ENCODE assay signal across 1 cellular context in the genomic region with DNA sequence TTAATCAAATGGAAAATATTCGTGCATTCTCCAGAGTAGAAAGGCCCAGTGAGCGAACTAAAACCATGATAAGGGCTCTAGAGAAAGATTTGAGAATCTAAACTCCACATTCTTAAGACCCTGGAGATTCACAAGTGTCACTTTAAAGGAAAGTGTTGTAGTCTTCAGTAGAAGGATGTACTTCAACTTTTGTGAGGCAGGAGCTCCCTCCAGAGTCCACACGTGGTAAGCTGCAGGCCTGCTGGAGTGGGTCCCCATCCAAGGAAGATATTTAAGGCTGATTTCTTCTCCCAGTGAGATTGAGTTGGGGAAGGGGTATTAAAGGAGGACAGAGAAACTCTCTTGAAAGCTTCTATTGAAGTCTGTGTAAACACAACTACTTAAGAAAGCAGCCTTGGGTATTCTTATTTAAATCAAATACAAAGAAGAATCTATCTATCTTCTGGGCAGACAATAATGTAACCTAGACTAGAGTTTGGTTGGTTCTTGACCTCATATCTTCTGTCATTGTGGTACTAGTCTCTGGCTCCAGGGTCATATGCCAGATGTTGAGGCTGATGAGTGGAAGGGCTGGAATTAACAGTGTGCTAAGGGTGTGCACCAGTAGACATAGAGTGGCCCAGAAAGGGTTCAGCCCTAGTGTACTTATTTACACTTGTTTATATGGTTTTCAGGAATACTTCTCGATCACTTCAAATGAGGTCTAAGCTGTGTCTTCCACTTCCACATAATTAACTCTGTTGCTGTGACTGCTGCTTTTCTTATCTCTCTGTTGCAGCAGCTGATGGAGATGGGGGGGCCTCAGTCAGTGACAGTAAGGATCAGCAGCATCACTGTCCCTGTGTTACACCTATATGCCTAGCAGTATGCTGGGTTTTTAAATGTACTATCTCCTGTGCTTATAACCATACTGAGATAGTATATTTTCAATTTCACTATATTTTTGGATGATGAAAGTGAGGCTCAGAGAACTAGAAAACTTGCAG.
A peak's percentile ranks its signal among the peaks of the same experiment; 100 is the strongest.
TF ChIP-seq lines count a peak whose summit lies in the region.

No MANE protein-coding gene starts in this region.

TF ChIP-seq in K562, 482 proteins besides CTCF, POLR2A, EP300 and RAD21 (continued from another document and continues in another):
- TF ChIP-seq ZNF274 (IDR thresholded peaks at IDR 0.05; ENCODE audit: borderline replicate concordance, low read depth, low read length) (no peak), CBX2 (IDR thresholded peaks at IDR 0.05; ENCODE audit: insufficient read depth, low read length, poor library complexity, severe bottlenecking) (no peak), MTA2 (IDR thresholded peaks at IDR 0.05; ENCODE audit: low read depth) (peak; percentile 67), RFX5 (IDR thresholded peaks at IDR 0.05; ENCODE audit: low read depth, low read length) (no peak), SMAD1 (IDR thresholded peaks at IDR 0.05; ENCODE audit: low read depth, low read length, partially characterized antibody) (no peak), KAT7 (CRISPR knock-in tag; IDR thresholded peaks at IDR 0.05; ENCODE audit: borderline replicate concordance) (no peak), FOSL1 (tag; conservative IDR thresholded peaks at IDR 0.05) (no peak), ARID2 (IDR thresholded peaks at IDR 0.05) (peak; percentile 77), ZNF134 (CRISPR knock-in tag; conservative IDR thresholded peaks at IDR 0.05) (no peak), PKNOX1 (IDR thresholded peaks at IDR 0.05) (no peak), GATAD2B (IDR thresholded peaks at IDR 0.05; ENCODE audit: borderline replicate concordance) (no peak), RBM15 (IDR thresholded peaks at IDR 0.05; ENCODE audit: insufficient read depth, low read length) (no peak), ZFX (CRISPR knock-in tag; IDR thresholded peaks at IDR 0.05) (no peak), RBM14 (IDR thresholded peaks at IDR 0.05; ENCODE audit: borderline replicate concordance, insufficient read depth, low read depth, low read length) (no peak), UBTF (IDR thresholded peaks at IDR 0.05; ENCODE audit: borderline replicate concordance in 1 of 2, low read depth in 2 of 2, low read length in 2 of 2) (no peak), KDM1A (IDR thresholded peaks at IDR 0.05) (peak; percentile 5 to 64; a peak in 3 of 4 replicates), CEBPG (CRISPR knock-in tag; IDR thresholded peaks at IDR 0.05) (no peak), CEBPG (tag; conservative IDR thresholded peaks at IDR 0.05 in 1 of 2, IDR thresholded peaks at IDR 0.05 in 1 of 2) (no peak), MAZ (CRISPR knock-in tag; conservative IDR thresholded peaks at IDR 0.05 in 1 of 2, IDR thresholded peaks at IDR 0.05 in 1 of 2) (no peak), ZNF165 (CRISPR knock-in tag; IDR thresholded peaks at IDR 0.05; ENCODE audit: borderline replicate concordance) (no peak), PBX2 (CRISPR knock-in tag; IDR thresholded peaks at IDR 0.05; ENCODE audit: low read depth) (no peak), PBX2 (tag; conservative IDR thresholded peaks at IDR 0.05; ENCODE audit: low read depth) (peak; percentile 33; the same call in 1 of the 2 replicates), CTBP1 (IDR thresholded peaks at IDR 0.05; ENCODE audit: borderline replicate concordance) (peak; percentile 83), ZNF407 (IDR thresholded peaks at IDR 0.05; ENCODE audit: low read depth) (no peak), ATF7 (IDR thresholded peaks at IDR 0.05) (no peak), JUN (IDR thresholded peaks at IDR 0.05; ENCODE audit: borderline replicate concordance, low read depth, low read length) (no peak), JUN (CRISPR knock-in tag; IDR thresholded peaks at IDR 0.05; ENCODE audit: borderline replicate concordance) (no peak), HSF4 (CRISPR knock-in tag; IDR thresholded peaks at IDR 0.05; ENCODE audit: borderline replicate concordance) (no peak), NFE2 (IDR thresholded peaks at IDR 0.05; ENCODE audit: low read depth) (0 out of 2 replicates have a peak, but pooled peaks have one; percentile 7), ZNF175 (CRISPR knock-in tag; IDR thresholded peaks at IDR 0.05; ENCODE audit: low read depth) (no peak), HCFC1 (IDR thresholded peaks at IDR 0.05; ENCODE audit: low read depth, low read length) (no peak), MCM5 (IDR thresholded peaks at IDR 0.05; ENCODE audit: low read depth) (no peak), ZNF324 (CRISPR knock-in tag; IDR thresholded peaks at IDR 0.05) (no peak), ZNF124 (CRISPR knock-in tag; IDR thresholded peaks at IDR 0.05) (no peak), ZNF668 (CRISPR knock-in tag; IDR thresholded peaks at IDR 0.05) (no peak), HMGN3 (IDR thresholded peaks at IDR 0.05; ENCODE audit: borderline replicate concordance, extremely low read depth, insufficient read length, low read depth, low read length) (no peak), RBM39 (optimal IDR thresholded peaks at IDR 0.05; ENCODE audit: low read depth, low read length) (no peak), ZNF212 (CRISPR knock-in tag; IDR thresholded peaks at IDR 0.05) (no peak), TGIF2 (CRISPR knock-in tag; IDR thresholded peaks at IDR 0.05) (no peak), SMC3 (conservative IDR thresholded peaks at IDR 0.05; ENCODE audit: insufficient read depth, low read depth, low read length) (peak; percentile 79), ZNF764 (CRISPR knock-in tag; IDR thresholded peaks at IDR 0.05; ENCODE audit: low read depth) (no peak), DEAF1 (CRISPR knock-in tag; IDR thresholded peaks at IDR 0.05) (peak; percentile 84)
- TF ChIP-seq, protein P1, sequence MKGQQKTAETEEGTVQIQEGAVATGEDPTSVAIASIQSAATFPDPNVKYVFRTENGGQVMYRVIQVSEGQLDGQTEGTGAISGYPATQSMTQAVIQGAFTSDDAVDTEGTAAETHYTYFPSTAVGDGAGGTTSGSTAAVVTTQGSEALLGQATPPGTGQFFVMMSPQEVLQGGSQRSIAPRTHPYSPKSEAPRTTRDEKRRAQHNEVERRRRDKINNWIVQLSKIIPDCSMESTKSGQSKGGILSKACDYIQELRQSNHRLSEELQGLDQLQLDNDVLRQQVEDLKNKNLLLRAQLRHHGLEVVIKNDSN (CRISPR knock-in tag; IDR thresholded peaks at IDR 0.05): no peak
- TF ChIP-seq, protein P2, sequence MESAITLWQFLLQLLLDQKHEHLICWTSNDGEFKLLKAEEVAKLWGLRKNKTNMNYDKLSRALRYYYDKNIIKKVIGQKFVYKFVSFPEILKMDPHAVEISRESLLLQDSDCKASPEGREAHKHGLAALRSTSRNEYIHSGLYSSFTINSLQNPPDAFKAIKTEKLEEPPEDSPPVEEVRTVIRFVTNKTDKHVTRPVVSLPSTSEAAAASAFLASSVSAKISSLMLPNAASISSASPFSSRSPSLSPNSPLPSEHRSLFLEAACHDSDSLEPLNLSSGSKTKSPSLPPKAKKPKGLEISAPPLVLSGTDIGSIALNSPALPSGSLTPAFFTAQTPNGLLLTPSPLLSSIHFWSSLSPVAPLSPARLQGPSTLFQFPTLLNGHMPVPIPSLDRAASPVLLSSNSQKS (CRISPR knock-in tag; IDR thresholded peaks at IDR 0.05): no peak
